In genomic region chr4:53702334-53703266, GRCh38 we compare ENCODE assay signal across 1 cellular context.
TF ChIP-seq lines count a peak whose summit lies in the region.

No MANE protein-coding gene starts in this region.

TF ChIP-seq in HEK293, 187 proteins besides CTCF, POLR2A, EP300 and RAD21 (continued from another document):
- peak; percentile 55; the same call in 1 of the 2 replicates for TF ChIP-seq KLF7 (tag by site-specific recombination; IDR thresholded peaks at IDR 0.05; ENCODE audit: borderline replicate concordance)
- peak; percentile 86 for TF ChIP-seq ZBTB48 (tag by site-specific recombination; IDR thresholded peaks at IDR 0.05)
- peak; percentile 57 for TF ChIP-seq OSR2 (tag by site-specific recombination; IDR thresholded peaks at IDR 0.05)
- no peak for TF ChIP-seq ZFP37 (tag by site-specific recombination; IDR thresholded peaks at IDR 0.05)
- 0 out of 2 replicates have a peak, but pooled peaks have one; percentile 32 for TF ChIP-seq KLF8 (tag by site-specific recombination; IDR thresholded peaks at IDR 0.05)
- TF ChIP-seq ZNF658 (tag by site-specific recombination; IDR thresholded peaks at IDR 0.05) = no peak
- 0 out of 2 replicates have a peak, but pooled peaks have one; percentile 49 for TF ChIP-seq ZNF2 (tag by site-specific recombination; IDR thresholded peaks at IDR 0.05)
- peak; percentile 47; the same call in 1 of the 2 replicates for TF ChIP-seq ZNF366 (tag by site-specific recombination; conservative IDR thresholded peaks at IDR 0.05)
- TF ChIP-seq GLIS2 (tag by site-specific recombination; IDR thresholded peaks at IDR 0.05) = peak; percentile 71
- no peak for TF ChIP-seq ZNF19 (tag by site-specific recombination; IDR thresholded peaks at IDR 0.05; ENCODE audit: low read depth)
- peak; percentile 42 for TF ChIP-seq ZBTB17 (tag by site-specific recombination; IDR thresholded peaks at IDR 0.05)
- peak; percentile 38 for TF ChIP-seq SP7 (tag by site-specific recombination; IDR thresholded peaks at IDR 0.05)
- peak; percentile 50; the same call in 1 of the 2 replicates for TF ChIP-seq ZNF610 (tag by site-specific recombination; IDR thresholded peaks at IDR 0.05; ENCODE audit: borderline replicate concordance)
- peak; percentile 31; the same call in 1 of the 2 replicates for TF ChIP-seq KLF10 (tag by site-specific recombination; IDR thresholded peaks at IDR 0.05)
- TF ChIP-seq ZNF335 (tag by site-specific recombination; conservative IDR thresholded peaks at IDR 0.05) = peak; percentile 78
- no peak for TF ChIP-seq KLF16 (tag by site-specific recombination; IDR thresholded peaks at IDR 0.05)
- TF ChIP-seq ZXDB (tag by site-specific recombination; IDR thresholded peaks at IDR 0.05) = peak; percentile 86
- no peak for TF ChIP-seq TSHZ1 (tag by site-specific recombination; IDR thresholded peaks at IDR 0.05; ENCODE audit: borderline replicate concordance)
- no peak for TF ChIP-seq ZNF639 (tag by site-specific recombination; IDR thresholded peaks at IDR 0.05)
- TF ChIP-seq ZNF629 (tag by site-specific recombination; IDR thresholded peaks at IDR 0.05) = 0 out of 2 replicates have a peak, but pooled peaks have one; percentile 29
- no peak for TF ChIP-seq ZSCAN5A (tag by site-specific recombination; IDR thresholded peaks at IDR 0.05)
- TF ChIP-seq ZNF558 (tag by site-specific recombination; IDR thresholded peaks at IDR 0.05) = 0 out of 2 replicates have a peak, but pooled peaks have one; percentile 14
- TF ChIP-seq ZIC2 (tag by site-specific recombination; IDR thresholded peaks at IDR 0.05) = peak; percentile 90
- peak; percentile 47; the same call in 1 of the 2 replicates for TF ChIP-seq ZFP69B (tag by site-specific recombination; IDR thresholded peaks at IDR 0.05)
- TF ChIP-seq ZNF266 (tag by site-specific recombination; IDR thresholded peaks at IDR 0.05; ENCODE audit: low read depth) = no peak
